1 cellular context compared by ENCODE assay signal in the genomic region with DNA sequence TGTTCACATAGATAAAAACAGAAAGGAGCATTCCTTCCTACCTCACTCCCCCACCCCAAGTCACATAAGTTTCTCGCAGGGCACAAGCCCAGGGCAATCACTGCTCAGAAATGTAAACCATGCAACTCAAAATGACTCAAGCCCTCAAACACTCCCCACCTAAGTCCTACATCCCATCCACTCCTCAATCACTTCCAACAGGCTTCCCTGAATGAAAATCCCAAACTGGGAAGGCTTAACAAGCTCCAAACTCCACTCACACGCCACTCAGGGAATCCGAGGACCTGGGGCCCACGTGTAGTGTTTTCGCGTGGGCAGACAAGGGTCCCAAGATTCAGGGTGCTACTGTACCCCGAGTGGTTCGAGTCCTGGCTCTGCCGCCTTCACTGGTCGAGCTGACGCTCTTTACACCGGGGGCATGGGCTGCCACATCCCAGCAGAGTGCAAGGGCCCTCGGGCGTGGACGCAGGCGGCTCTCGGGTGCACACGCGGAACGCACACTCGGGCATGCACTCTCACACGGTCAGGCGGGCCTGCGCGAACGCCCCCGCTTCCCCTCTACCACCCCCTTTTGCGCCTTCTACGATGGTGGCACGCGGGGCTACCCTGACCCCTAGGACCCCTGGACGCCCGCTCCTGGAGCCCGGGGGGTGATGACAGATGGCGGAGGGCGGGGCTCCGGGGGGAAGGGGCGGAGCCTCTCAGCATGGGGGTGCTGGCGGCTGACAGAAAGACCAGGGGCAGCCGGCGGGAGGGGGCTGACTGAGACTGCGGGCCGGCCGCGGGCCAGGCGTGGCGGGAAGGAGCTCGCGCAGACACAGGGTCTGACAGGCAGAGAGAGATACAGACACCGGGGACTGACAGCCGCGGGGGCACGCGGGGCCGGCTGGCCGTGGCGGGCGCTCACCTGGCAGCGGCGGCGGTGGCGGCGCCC.
TF ChIP-seq lines count a peak whose summit lies in the region.

No MANE protein-coding gene starts in this region.

TF ChIP-seq in HepG2, 621 proteins besides CTCF, POLR2A, EP300 and RAD21 (continued from another document and continues in another):
- TF ChIP-seq ZNF275 (CRISPR knock-in tag; IDR thresholded peaks at IDR 0.05; ENCODE audit: borderline replicate concordance) (peak; percentile 23; the same call in 1 of the 2 replicates), ZMAT3 (CRISPR knock-in tag; conservative IDR thresholded peaks at IDR 0.05) (no peak), ZBTB20 (CRISPR knock-in tag; IDR thresholded peaks at IDR 0.05; ENCODE audit: borderline replicate concordance, low read depth) (peak; percentile 85; the same call in 1 of the 2 replicates), ZNF225 (CRISPR knock-in tag; IDR thresholded peaks at IDR 0.05) (peak; percentile 95; the same call in 1 of the 2 replicates), E2F1 (CRISPR knock-in tag; IDR thresholded peaks at IDR 0.05) (no peak), JUNB (CRISPR knock-in tag; IDR thresholded peaks at IDR 0.05; ENCODE audit: borderline replicate concordance) (no peak), ZNF564 (CRISPR knock-in tag; IDR thresholded peaks at IDR 0.05) (no peak), DMTF1 (CRISPR knock-in tag; IDR thresholded peaks at IDR 0.05) (no peak), GPN1 (CRISPR knock-in tag; IDR thresholded peaks at IDR 0.05; ENCODE audit: borderline replicate concordance) (peak; percentile 81; the same call in 1 of the 2 replicates), HOXA9 (CRISPR knock-in tag; IDR thresholded peaks at IDR 0.05; ENCODE audit: borderline replicate concordance) (no peak), MTA1 (CRISPR knock-in tag; IDR thresholded peaks at IDR 0.05; ENCODE audit: borderline replicate concordance) (peak; percentile 94; the same call in 1 of the 2 replicates), PHF8 (CRISPR knock-in tag; IDR thresholded peaks at IDR 0.05) (peak; percentile 68), ZNF232 (CRISPR knock-in tag; IDR thresholded peaks at IDR 0.05; ENCODE audit: borderline replicate concordance) (peak; percentile 85; the same call in 1 of the 2 replicates), ZNF546 (CRISPR knock-in tag; conservative IDR thresholded peaks at IDR 0.05) (peak; percentile 76), SAFB2 (CRISPR knock-in tag; IDR thresholded peaks at IDR 0.05; ENCODE audit: borderline replicate concordance, low read depth) (peak; percentile 53), TMF1 (CRISPR knock-in tag; IDR thresholded peaks at IDR 0.05; ENCODE audit: low read depth) (peak; percentile 18; the same call in 1 of the 2 replicates), ZSCAN21 (CRISPR knock-in tag; IDR thresholded peaks at IDR 0.05; ENCODE audit: borderline replicate concordance) (peak; percentile 84; the same call in 1 of the 2 replicates), GMEB1 (CRISPR knock-in tag; IDR thresholded peaks at IDR 0.05; ENCODE audit: borderline replicate concordance) (peak; percentile 30; the same call in 1 of the 2 replicates), JARID2 (CRISPR knock-in tag; IDR thresholded peaks at IDR 0.05; ENCODE audit: insufficient replicate concordance) (peak; percentile 7), ZNF572 (CRISPR knock-in tag; IDR thresholded peaks at IDR 0.05) (peak; percentile 95), ZNF501 (CRISPR knock-in tag; IDR thresholded peaks at IDR 0.05) (peak; percentile 67), IKZF4 (CRISPR knock-in tag; IDR thresholded peaks at IDR 0.05; ENCODE audit: borderline replicate concordance, low read depth, not compliant biosample characterization) (peak; percentile 56), ZNF235 (CRISPR knock-in tag; IDR thresholded peaks at IDR 0.05; ENCODE audit: borderline replicate concordance) (no peak), ZUFSP (CRISPR knock-in tag; IDR thresholded peaks at IDR 0.05; ENCODE audit: borderline replicate concordance) (no peak), SALL1 (CRISPR knock-in tag; IDR thresholded peaks at IDR 0.05) (peak; percentile 83)
- TF ChIP-seq, protein P1, sequence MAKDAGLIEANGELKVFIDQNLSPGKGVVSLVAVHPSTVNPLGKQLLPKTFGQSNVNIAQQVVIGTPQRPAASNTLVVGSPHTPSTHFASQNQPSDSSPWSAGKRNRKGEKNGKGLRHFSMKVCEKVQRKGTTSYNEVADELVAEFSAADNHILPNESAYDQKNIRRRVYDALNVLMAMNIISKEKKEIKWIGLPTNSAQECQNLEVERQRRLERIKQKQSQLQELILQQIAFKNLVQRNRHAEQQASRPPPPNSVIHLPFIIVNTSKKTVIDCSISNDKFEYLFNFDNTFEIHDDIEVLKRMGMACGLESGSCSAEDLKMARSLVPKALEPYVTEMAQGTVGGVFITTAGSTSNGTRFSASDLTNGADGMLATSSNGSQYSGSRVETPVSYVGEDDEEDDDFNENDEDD (CRISPR knock-in tag; IDR thresholded peaks at IDR 0.05; ENCODE audit: borderline replicate concordance), result peak; percentile 48; the same call in 1 of the 2 replicates
- TF ChIP-seq, protein P2, sequence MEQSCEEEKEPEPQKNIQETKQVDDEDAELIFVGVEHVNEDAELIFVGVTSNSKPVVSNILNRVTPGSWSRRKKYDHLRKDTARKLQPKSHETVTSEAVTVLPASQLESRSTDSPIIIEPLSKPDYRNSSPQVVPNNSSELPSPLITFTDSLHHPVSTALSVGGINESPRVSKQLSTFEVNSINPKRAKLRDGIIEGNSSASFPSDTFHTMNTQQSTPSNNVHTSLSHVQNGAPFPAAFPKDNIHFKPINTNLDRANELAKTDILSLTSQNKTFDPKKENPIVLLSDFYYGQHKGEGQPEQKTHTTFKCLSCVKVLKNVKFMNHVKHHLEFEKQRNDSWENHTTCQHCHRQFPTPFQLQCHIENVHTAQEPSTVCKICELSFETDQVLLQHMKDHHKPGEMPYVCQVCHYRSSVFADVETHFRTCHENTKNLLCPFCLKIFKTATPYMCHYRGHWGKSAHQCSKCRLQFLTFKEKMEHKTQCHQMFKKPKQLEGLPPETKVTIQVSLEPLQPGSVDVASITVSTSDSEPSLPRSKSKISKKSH (CRISPR knock-in tag; IDR thresholded peaks at IDR 0.05; ENCODE audit: borderline replicate concordance), result peak; percentile 95
- TF ChIP-seq, protein P3, sequence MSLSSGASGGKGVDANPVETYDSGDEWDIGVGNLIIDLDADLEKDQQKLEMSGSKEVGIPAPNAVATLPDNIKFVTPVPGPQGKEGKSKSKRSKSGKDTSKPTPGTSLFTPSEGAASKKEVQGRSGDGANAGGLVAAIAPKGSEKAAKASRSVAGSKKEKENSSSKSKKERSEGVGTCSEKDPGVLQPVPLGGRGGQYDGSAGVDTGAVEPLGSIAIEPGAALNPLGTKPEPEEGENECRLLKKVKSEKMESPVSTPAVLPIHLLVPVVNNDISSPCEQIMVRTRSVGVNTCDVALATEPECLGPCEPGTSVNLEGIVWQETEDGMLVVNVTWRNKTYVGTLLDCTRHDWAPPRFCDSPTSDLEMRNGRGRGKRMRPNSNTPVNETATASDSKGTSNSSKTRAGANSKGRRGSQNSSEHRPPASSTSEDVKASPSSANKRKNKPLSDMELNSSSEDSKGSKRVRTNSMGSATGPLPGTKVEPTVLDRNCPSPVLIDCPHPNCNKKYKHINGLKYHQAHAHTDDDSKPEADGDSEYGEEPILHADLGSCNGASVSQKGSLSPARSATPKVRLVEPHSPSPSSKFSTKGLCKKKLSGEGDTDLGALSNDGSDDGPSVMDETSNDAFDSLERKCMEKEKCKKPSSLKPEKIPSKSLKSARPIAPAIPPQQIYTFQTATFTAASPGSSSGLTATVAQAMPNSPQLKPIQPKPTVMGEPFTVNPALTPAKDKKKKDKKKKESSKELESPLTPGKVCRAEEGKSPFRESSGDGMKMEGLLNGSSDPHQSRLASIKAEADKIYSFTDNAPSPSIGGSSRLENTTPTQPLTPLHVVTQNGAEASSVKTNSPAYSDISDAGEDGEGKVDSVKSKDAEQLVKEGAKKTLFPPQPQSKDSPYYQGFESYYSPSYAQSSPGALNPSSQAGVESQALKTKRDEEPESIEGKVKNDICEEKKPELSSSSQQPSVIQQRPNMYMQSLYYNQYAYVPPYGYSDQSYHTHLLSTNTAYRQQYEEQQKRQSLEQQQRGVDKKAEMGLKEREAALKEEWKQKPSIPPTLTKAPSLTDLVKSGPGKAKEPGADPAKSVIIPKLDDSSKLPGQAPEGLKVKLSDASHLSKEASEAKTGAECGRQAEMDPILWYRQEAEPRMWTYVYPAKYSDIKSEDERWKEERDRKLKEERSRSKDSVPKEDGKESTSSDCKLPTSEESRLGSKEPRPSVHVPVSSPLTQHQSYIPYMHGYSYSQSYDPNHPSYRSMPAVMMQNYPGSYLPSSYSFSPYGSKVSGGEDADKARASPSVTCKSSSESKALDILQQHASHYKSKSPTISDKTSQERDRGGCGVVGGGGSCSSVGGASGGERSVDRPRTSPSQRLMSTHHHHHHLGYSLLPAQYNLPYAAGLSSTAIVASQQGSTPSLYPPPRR (CRISPR knock-in tag; IDR thresholded peaks at IDR 0.05; ENCODE audit: borderline replicate concordance), result no peak; the same call in 1 of the 2 replicates
- TF ChIP-seq, protein P4, sequence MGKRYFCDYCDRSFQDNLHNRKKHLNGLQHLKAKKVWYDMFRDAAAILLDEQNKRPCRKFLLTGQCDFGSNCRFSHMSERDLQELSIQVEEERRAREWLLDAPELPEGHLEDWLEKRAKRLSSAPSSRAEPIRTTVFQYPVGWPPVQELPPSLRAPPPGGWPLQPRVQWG (CRISPR knock-in tag; IDR thresholded peaks at IDR 0.05; ENCODE audit: borderline replicate concordance, low read depth), result no peak
- TF ChIP-seq, protein P5, sequence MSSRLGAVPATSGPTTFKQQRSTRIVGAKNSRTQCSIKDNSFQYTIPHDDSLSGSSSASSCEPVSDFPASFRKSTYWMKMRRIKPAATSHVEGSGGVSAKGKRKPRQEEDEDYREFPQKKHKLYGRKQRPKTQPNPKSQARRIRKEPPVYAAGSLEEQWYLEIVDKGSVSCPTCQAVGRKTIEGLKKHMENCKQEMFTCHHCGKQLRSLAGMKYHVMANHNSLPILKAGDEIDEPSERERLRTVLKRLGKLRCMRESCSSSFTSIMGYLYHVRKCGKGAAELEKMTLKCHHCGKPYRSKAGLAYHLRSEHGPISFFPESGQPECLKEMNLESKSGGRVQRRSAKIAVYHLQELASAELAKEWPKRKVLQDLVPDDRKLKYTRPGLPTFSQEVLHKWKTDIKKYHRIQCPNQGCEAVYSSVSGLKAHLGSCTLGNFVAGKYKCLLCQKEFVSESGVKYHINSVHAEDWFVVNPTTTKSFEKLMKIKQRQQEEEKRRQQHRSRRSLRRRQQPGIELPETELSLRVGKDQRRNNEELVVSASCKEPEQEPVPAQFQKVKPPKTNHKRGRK (CRISPR knock-in tag; IDR thresholded peaks at IDR 0.05), result peak; percentile 73; the same call in 1 of the 2 replicates
